In genomic region chr19:56765107-56765506, GRCh38 we compare ENCODE assay signal across 8 cellular contexts.
DNase-seq lines count a peak whose midpoint lies in the region; ATAC-seq, FAIRE-seq and TF ChIP-seq lines count a peak whose summit lies in the region.

No MANE protein-coding gene starts in this region.

- BruUV-seq in HepG2 (replicated peaks; lab: Mats Ljungman, UMichigan), result no TSS peak

- no peak for FAIRE-seq in HepG2 (lab: Jason Lieb, UNC)

- H2AFZ ChIP-seq in HepG2 (ENCODE audit: low read length), result no peak overlapping the region

- TF ChIP-seq POLR2A in body of pancreas (IDR thresholded peaks at IDR 0.05) (no peak), HepG2 (IDR thresholded peaks at IDR 0.05; ENCODE audit: insufficient read depth in 1 of 2, low read depth in 2 of 2, low read length in 2 of 2) (no peak)

- H3K4me3 ChIP-seq in body of pancreas (peak overlapping the region in 1 of 2 donors; percentile 11), HepG2 (replicated peaks in 1 of 3; ENCODE audit: insufficient read depth in 1 of 3, low read depth in 2 of 3, low read length in 3 of 3) (no peak overlapping the region)

- ATAC-seq in body of pancreas, result peak; percentile 35
- no peak for ATAC-seq in HepG2
- no peak for ATAC-seq in stimulated activated memory B cell treated with anti-CD40 and anti-IgM and Interleukin-4, amounts not matched to agents 10 μg/mL and 1 μg/mL and 100 μg/mL, for 72 hours
- no peak for ATAC-seq in GM19395 (IDR thresholded peaks at IDR 0.05; ENCODE audit: unreplicated experiment)

- H4K20me1 ChIP-seq in HepG2 (ENCODE audit: insufficient read depth, low read length), result no peaks in the 10 kb centered on the region

- H3K79me2 ChIP-seq in HepG2 (ENCODE audit: insufficient read depth, low read length), result no peaks in the 10 kb centered on the region

- H3K9me3 Mint-ChIP-seq in stimulated activated memory B cell treated with anti-CD40 and anti-IgM and Interleukin-4, amounts not matched to agents 10 μg/mL and 1 μg/mL and 100 μg/mL, for 72 hours, result peaks cover 23% of the 10 kb centered on the region

- WGBS in body of pancreas, 2 donors, result 2% methylated on average over 27 to 28 of the region's 28 CpGs
- 54% methylated on average over 28 of the region's 28 CpGs for WGBS in HepG2 (ENCODE audit: low lambda C conversion rate)

- DNase-seq in OCI-M2 (lab: John Stamatoyannopoulos, UW; ENCODE audit: unreplicated experiment) (peak; percentile 25), body of pancreas (peak; percentile 42 to 59 (median 54)), HepG2 (ENCODE audit: low spot score) (no peak), NCI-H446 (lab: John Stamatoyannopoulos, UW) (no peak), COLO668 (lab: John Stamatoyannopoulos, UW; ENCODE audit: unreplicated experiment) (no peak), SKM-1 (lab: John Stamatoyannopoulos, UW; ENCODE audit: unreplicated experiment) (no peak)

- H3K27me3 Mint-ChIP-seq in stimulated activated memory B cell treated with anti-CD40 and anti-IgM and Interleukin-4, amounts not matched to agents 10 μg/mL and 1 μg/mL and 100 μg/mL, for 72 hours, result peaks cover 10% of the 10 kb centered on the region

- POLR2A ChIA-PET in HepG2 (lab: Yijun Ruan, JAX), result no interaction called here

- peaks cover 12% of the 10 kb centered on the region for H3K36me3 Mint-ChIP-seq in stimulated activated memory B cell treated with anti-CD40 and anti-IgM and Interleukin-4, amounts not matched to agents 10 μg/mL and 1 μg/mL and 100 μg/mL, for 72 hours

- intact Hi-C loops in body of pancreas (cut with DNase I), result no loop called here
- intact Hi-C loops in HepG2 (cut with micrococcal nuclease; ENCODE audit: unreplicated experiment), result no loop called here

- H3K4me2 ChIP-seq in HepG2 (ENCODE audit: low read depth, low read length), result no peak overlapping the region

- H3K27ac ChIP-seq in body of pancreas (no peak overlapping the region), HepG2 (ENCODE audit: extremely low read length, insufficient read depth, low read length) (no peak overlapping the region)

- H3K27me3 ChIP-seq in body of pancreas (no peaks in the 10 kb centered on the region), HepG2 (ENCODE audit: control insufficient read depth in 1 of 2, insufficient read depth in 2 of 2, low read length in 2 of 2) (0 out of 5 replicates have a peak, but pooled peaks cover 0 to 4% of the 10 kb centered on the region in 2 experiments)

- H3K27ac Mint-ChIP-seq in stimulated activated memory B cell treated with anti-CD40 and anti-IgM and Interleukin-4, amounts not matched to agents 10 μg/mL and 1 μg/mL and 100 μg/mL, for 72 hours, result no peak overlapping the region

- H3K9ac ChIP-seq in HepG2 (ENCODE audit: insufficient read depth, low read depth, low read length), result no peak overlapping the region

- no peak for TF ChIP-seq CTCF in body of pancreas (IDR thresholded peaks at IDR 0.05)
- TF ChIP-seq CTCF in HepG2 (CRISPR knock-in tag; IDR thresholded peaks at IDR 0.05), result no peak

- no peaks in the 10 kb centered on the region for H3K36me3 ChIP-seq in body of pancreas (replicated peaks in 1 of 2; ENCODE audit: insufficient read depth in 1 of 2, low read depth in 2 of 2)
- no peaks in the 10 kb centered on the region for H3K36me3 ChIP-seq in HepG2 (replicated peaks in 1 of 2; ENCODE audit: control insufficient read depth in 1 of 2, insufficient read depth in 2 of 2, low read length in 2 of 2)

- TF ChIP-seq EP300 in HepG2 (IDR thresholded peaks at IDR 0.05; ENCODE audit: low read depth in 2 of 2, low read length in 2 of 2) (no peak), HepG2 (CRISPR knock-in tag; IDR thresholded peaks at IDR 0.05; ENCODE audit: borderline replicate concordance) (no peak)

- H3K4me1 ChIP-seq in body of pancreas (peaks cover 8% of the 10 kb centered on the region), HepG2 (ENCODE audit: insufficient read depth, low read length) (no peaks in the 10 kb centered on the region)

- TF ChIP-seq RAD21 in HepG2 (CRISPR knock-in tag; IDR thresholded peaks at IDR 0.05), result no peak

- H3K9me3 ChIP-seq in body of pancreas (peaks cover 0 to 10% (median 0%) of the 10 kb centered on the region in 3 donors), HepG2 (ENCODE audit: low read length) (peaks cover 16% of the 10 kb centered on the region)

- H3K4me3 Mint-ChIP-seq in stimulated activated memory B cell treated with anti-CD40 and anti-IgM and Interleukin-4, amounts not matched to agents 10 μg/mL and 1 μg/mL and 100 μg/mL, for 72 hours, result peak overlapping the region; percentile 70

- no peaks in the 10 kb centered on the region for H3K4me1 Mint-ChIP-seq in stimulated activated memory B cell treated with anti-CD40 and anti-IgM and Interleukin-4, amounts not matched to agents 10 μg/mL and 1 μg/mL and 100 μg/mL, for 72 hours

- in situ Hi-C loops in HepG2 (cut with HindIII; ENCODE audit: extremely low pct_ligation_motif_present, low pct_unique_long_range_greater_than_20kb), result no loop called here

- CTCF ChIA-PET in HepG2 (lab: Yijun Ruan, JAX; ENCODE audit: low intra/inter-chr PET ratio, low total read pairs), result no interaction called here

TF ChIP-seq in HepG2, 621 proteins besides CTCF, POLR2A, EP300 and RAD21:
- no peak for TF ChIP-seq ZNF580 (CRISPR knock-in tag; IDR thresholded peaks at IDR 0.05; ENCODE audit: borderline replicate concordance, low read depth)
- peak; percentile 77 for TF ChIP-seq GABPB1 (CRISPR knock-in tag; IDR thresholded peaks at IDR 0.05)
- peak; percentile 66 for TF ChIP-seq GABPA (IDR thresholded peaks at IDR 0.05; ENCODE audit: low read depth, low read length)
- 0 out of 2 replicates have a peak, but pooled peaks have one; percentile 38 for TF ChIP-seq GABPA (CRISPR knock-in tag; IDR thresholded peaks at IDR 0.05; ENCODE audit: low read depth)
- peak; percentile 67 for TF ChIP-seq ZNF143 (CRISPR knock-in tag; IDR thresholded peaks at IDR 0.05)
- peak; percentile 85 for TF ChIP-seq THAP11 (CRISPR knock-in tag; IDR thresholded peaks at IDR 0.05)
- TF ChIP-seq RFX1 (IDR thresholded peaks at IDR 0.05), result no peak
- no peak for TF ChIP-seq ZNF616 (CRISPR knock-in tag; IDR thresholded peaks at IDR 0.05; ENCODE audit: low read depth)
- TF ChIP-seq ZNF687 (CRISPR knock-in tag; IDR thresholded peaks at IDR 0.05), result 0 out of 2 replicates have a peak, but pooled peaks have one; percentile 16

Comparison
In these comparisons a context has a peak if more than half of its experiments do, and no peak if none do; other contexts are left out.
1. DNase-seq: peak in OCI-M2 (single experiment) and body of pancreas (4 of 4); none in HepG2 (single experiment), NCI-H446 (0 of 2), COLO668 (single experiment) and SKM-1 (single experiment).